Comparison of ENCODE assay signal across 17 cellular contexts in the genomic region with DNA sequence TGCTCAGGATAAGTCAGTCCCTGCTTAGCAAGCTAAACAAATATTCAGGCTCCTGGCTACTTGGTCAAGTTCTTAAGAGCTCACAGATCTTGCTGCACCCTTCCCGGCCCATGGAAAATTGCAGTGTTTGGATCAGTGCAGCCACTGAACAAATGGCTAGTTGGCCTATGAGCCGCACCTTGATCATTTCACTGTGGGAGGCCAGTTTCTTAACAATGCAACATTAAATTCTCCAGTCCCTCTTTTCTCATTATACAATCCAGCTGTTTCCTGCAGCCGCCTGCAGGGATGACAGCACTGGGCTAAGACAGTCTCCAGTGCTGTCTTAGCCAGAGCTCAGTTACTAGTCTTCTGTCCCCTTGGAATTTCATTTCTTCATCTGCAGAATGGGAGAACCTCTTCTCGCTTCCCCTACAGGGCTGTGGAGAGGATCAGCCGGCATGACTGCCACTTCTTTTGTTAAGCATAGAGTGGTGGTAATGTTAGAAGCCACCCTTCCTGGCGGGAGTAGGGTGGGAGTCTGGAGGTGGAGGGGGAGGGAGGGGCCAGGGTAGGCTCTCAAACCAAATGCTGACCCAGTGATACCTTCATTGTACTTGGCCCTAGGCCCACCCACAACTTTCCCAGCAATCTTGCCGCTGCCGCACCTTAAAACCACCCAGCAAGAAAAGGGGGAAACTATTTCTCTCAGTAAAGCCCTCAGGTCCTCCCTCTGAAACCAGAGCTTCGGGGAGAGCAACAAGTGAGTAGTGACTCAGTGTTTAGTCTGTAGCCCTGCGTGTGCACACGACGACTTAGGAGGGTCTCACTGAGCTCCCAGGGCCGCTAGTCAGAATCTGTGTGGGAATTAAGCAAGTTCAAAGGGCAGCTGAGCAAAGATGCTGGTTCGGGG.
DNase-seq lines count a peak whose midpoint lies in the region; ATAC-seq and TF ChIP-seq lines count a peak whose summit lies in the region.
"Had no signal": no experiment of that assay in that cellular context is flagged by ENCODE, and none has a peak within 500 bp of the region (broad histone marks: within the 10 kb centered on the region; RNA-seq: fewer than 3 reads in every experiment).

No MANE protein-coding gene starts in this region.

- H2AK5ac ChIP-seq in IMR-90 (ENCODE audit: low read depth, low read length) = peak overlapping the region; percentile 69; the same call in 1 of the 2 replicates

- no TSS peak for BruUV-seq in IMR-90 (replicated peaks; lab: Mats Ljungman, UMichigan)

- peak; percentile 81 for DNase-seq in IMR-90
- DNase-seq in astrocyte of the cerebellum (ENCODE audit: low read depth) = peak; percentile 23
- peak in 1 of 3 donors; percentile 27 for DNase-seq in right cardiac atrium
- DNase-seq in sciatic nerve (ENCODE audit: low spot score) = peak; percentile 72
- DNase-seq in anterior cingulate cortex (lab: John Stamatoyannopoulos, UW) = no peak
- no peak for DNase-seq in NCI-H1092 treated with DMSO at 0.1 percent for 48 hours (lab: John Stamatoyannopoulos, UW)
- no peak for DNase-seq in gastrocnemius medialis
- no peak for DNase-seq in HK-2 (ENCODE audit: unreplicated experiment)
- DNase-seq: activated CD4-positive, alpha-beta T cell treated with anti-CD3 and anti-CD28 coated beads, Interleukin-2, amount 50 U/mL, for 1 hour; aorta; CD4-positive, CD25-positive, alpha-beta regulatory T cell; NCI-H1417 treated with DMSO at 0.1 percent for 48 hours; NCI-H446; stimulated activated naive CD8-positive, alpha-beta T cell treated with anti-CD3 and anti-CD28 coated beads, Interleukin-15, amount 100 ng/mL, for 72 hours; T-helper 2 cell had no signal

- intact Hi-C loops in IMR-90 (cut with micrococcal nuclease) = loop anchor here (2.0 to 10.0 kb wide), 2 partner anchors 38 to 288 kb away; no protein-coding TSS in a partner anchor
- intact Hi-C loops in right cardiac atrium (cut with DNase I) = no loop called here
- intact Hi-C loops in sciatic nerve (cut with DNase I) = loop anchor here (10.0 kb wide), 1 partner anchor 132 kb away; no protein-coding TSS in a partner anchor
- intact Hi-C loops in gastrocnemius medialis (cut with DNase I; ENCODE audit: low total_unique reads) = no loop called here

- dilution Hi-C loops in IMR-90 (cut with HindIII; ENCODE audit: low sequenced_read_pairs, unreplicated experiment) = no loop called here

- peak overlapping the region; percentile 79 for H3K14ac ChIP-seq in IMR-90 (replicated peaks; ENCODE audit: low read depth, low read length)

- H3K9me3 ChIP-seq in IMR-90 (ENCODE audit: control insufficient read depth, insufficient read depth, low read length) (no peaks in the 10 kb centered on the region), right cardiac atrium (ENCODE audit: control insufficient read depth, low read length) (no peaks in the 10 kb centered on the region), gastrocnemius medialis (no peaks in the 10 kb centered on the region)

- H3K4me2 ChIP-seq in IMR-90 (ENCODE audit: low read depth, low read length) = peak overlapping the region; percentile 16

- H3K9ac ChIP-seq in IMR-90 (ENCODE audit: low read depth, low read length) = no peak overlapping the region

- H3K36me3 ChIP-seq in IMR-90 (ENCODE audit: control insufficient read depth, insufficient read depth, low read length) (no peaks in the 10 kb centered on the region), gastrocnemius medialis (no peaks in the 10 kb centered on the region)

- CTCF ChIA-PET in IMR-90 (lab: Yijun Ruan, JAX) = interaction anchor here (1.0 kb wide), 1 partner anchor 11 kb away, joined by 5 read pairs; no protein-coding TSS in a partner anchor

- peak overlapping the region; percentile 82 for H3K23ac ChIP-seq in IMR-90 (ENCODE audit: low read depth, low read length)

- TF ChIP-seq CTCF in IMR-90 (conservative IDR thresholded peaks at IDR 0.05; ENCODE audit: low read depth, low read length) (no peak), astrocyte of the cerebellum (IDR thresholded peaks at IDR 0.05; ENCODE audit: low read depth, low read length, missing control alignments) (no peak), gastrocnemius medialis (IDR thresholded peaks at IDR 0.05 in 4 of 5, conservative IDR thresholded peaks at IDR 0.05 in 1 of 5) (no peak)

- H2BK5ac ChIP-seq in IMR-90 (ENCODE audit: low read depth, low read length, poor library complexity, severe bottlenecking) = peak overlapping the region; percentile 60

- peak; percentile 32; the same call in 1 of the 2 replicates for TF ChIP-seq RAD21 in IMR-90 (IDR thresholded peaks at IDR 0.05; ENCODE audit: low read length)

- peaks cover 12% of the 10 kb centered on the region for H3K9me1 ChIP-seq in IMR-90 (ENCODE audit: insufficient read depth, low read length)

- H4K20me1 ChIP-seq in IMR-90 (ENCODE audit: insufficient read depth, low read length) = no peaks in the 10 kb centered on the region

- peak overlapping the region; percentile 83 for H4K91ac ChIP-seq in IMR-90 (ENCODE audit: insufficient read depth, low read depth, low read length)

- ATAC-seq in IMR-90 (ENCODE audit: low read depth) (peak; percentile 81), right cardiac atrium (peak; percentile 29 to 55), sciatic nerve (peak; percentile 89), gastrocnemius medialis (no peak)
- ATAC-seq: natural killer cell treated with Interleukin-12 subunit alpha and Interleukin-12 subunit beta and Interleukin-15 and Interleukin-18, amount 100 ng/mL, for 72 hours; Panc1; stimulated activated naive CD8-positive, alpha-beta T cell treated with anti-CD3 and anti-CD28 coated beads, Interleukin-15, amount 100 ng/mL, for 72 hours had no signal

- peaks cover 17% of the 10 kb centered on the region for H3K4me1 ChIP-seq in IMR-90 (ENCODE audit: control insufficient read depth, insufficient read depth, low read length)
- no peaks in the 10 kb centered on the region for H3K4me1 ChIP-seq in right cardiac atrium (ENCODE audit: control insufficient read depth, insufficient read depth, low read length)
- no peaks in the 10 kb centered on the region for H3K4me1 ChIP-seq in gastrocnemius medialis

- H3K27ac ChIP-seq in IMR-90 (ENCODE audit: insufficient read depth, low read length) (no peak overlapping the region; the same call in 1 of the 2 replicates), right cardiac atrium (ENCODE audit: low read length) (no peak overlapping the region), gastrocnemius medialis (no peak overlapping the region)

- peak overlapping the region; percentile 43; the same call in 1 of the 2 replicates for H4K5ac ChIP-seq in IMR-90 (ENCODE audit: low read depth, low read length)

- H3K4me3 ChIP-seq in IMR-90 (ENCODE audit: insufficient read depth, low read depth, low read length) (no peak overlapping the region), astrocyte of the cerebellum (ENCODE audit: low read depth, low read length) (no peak overlapping the region), right cardiac atrium (ENCODE audit: low read length) (no peak overlapping the region), gastrocnemius medialis (no peak overlapping the region)

- H3K27me3 ChIP-seq in IMR-90 (ENCODE audit: control insufficient read depth, insufficient read depth, low read length) (no peaks in the 10 kb centered on the region), right cardiac atrium (ENCODE audit: control insufficient read depth, insufficient read depth) (no peaks in the 10 kb centered on the region), gastrocnemius medialis (no peaks in the 10 kb centered on the region)

- peak overlapping the region; percentile 85 for H3K4ac ChIP-seq in IMR-90 (ENCODE audit: low read depth, low read length)

- peak overlapping the region in 1 of 2 experiments; percentile 66; a peak in 3 of 4 replicates for H4K8ac ChIP-seq in IMR-90 (ENCODE audit: low read depth in 2 of 2, low read length in 2 of 2)

- POLR2A ChIA-PET in IMR-90 (lab: Charles Lee; ENCODE audit: unreplicated experiment) = no interaction called here

- H3K18ac ChIP-seq in IMR-90 (ENCODE audit: low read depth, low read length) = peak overlapping the region; percentile 9

- peak overlapping the region; percentile 76 for H2BK120ac ChIP-seq in IMR-90 (ENCODE audit: low read depth, low read length)

- H2AK9ac ChIP-seq in IMR-90 (replicated peaks; ENCODE audit: low read depth, low read length, poor library complexity) = peak overlapping the region; percentile 66

- WGBS in IMR-90 (ENCODE audit: extremely low coverage in 2 of 2, insufficient read length in 1 of 2), 2 experiments = 0% methylated on average over 1 of the region's 14 CpGs; no CpG with 5 or more reads in 1 of the 2 experiments
- WGBS in right cardiac atrium = 65% methylated on average over 14 of the region's 14 CpGs

- H2AFZ ChIP-seq in IMR-90 (replicated peaks; ENCODE audit: low read length, poor library complexity) = peak overlapping the region; percentile 79

- H2BK20ac ChIP-seq in IMR-90 (ENCODE audit: low read depth, low read length) = peak overlapping the region; percentile 85

- TF ChIP-seq POLR2A in IMR-90 (IDR thresholded peaks at IDR 0.05; ENCODE audit: low read depth, low read length) = no peak
- no peak for TF ChIP-seq POLR2A in gastrocnemius medialis (IDR thresholded peaks at IDR 0.05)

- in situ Hi-C loops in IMR-90 (cut with MboI; ENCODE audit: low sequenced_read_pairs) (no loop called here), astrocyte of the cerebellum (cut with HindIII; ENCODE audit: low sequenced_read_pairs) (no loop called here), gastrocnemius medialis (cut with MboI; ENCODE audit: low sequenced_read_pairs in 4 of 4) (no loop called here)

- H3K79me1 ChIP-seq in IMR-90 (ENCODE audit: low read depth in 1 of 2, low read length in 2 of 2) = no peaks in the 10 kb centered on the region

- H2BK15ac ChIP-seq in IMR-90 (ENCODE audit: low read depth, low read length) = peak overlapping the region; percentile 40; the same call in 2 of the 3 replicates

- H3K56ac ChIP-seq in IMR-90 (ENCODE audit: extremely low read depth, insufficient read depth, low read length) = peak overlapping the region; percentile 38; the same call in 1 of the 2 replicates

TF ChIP-seq in IMR-90, 13 proteins besides CTCF, POLR2A, EP300 and RAD21 (continues in another document):
- TF ChIP-seq, protein P1, sequence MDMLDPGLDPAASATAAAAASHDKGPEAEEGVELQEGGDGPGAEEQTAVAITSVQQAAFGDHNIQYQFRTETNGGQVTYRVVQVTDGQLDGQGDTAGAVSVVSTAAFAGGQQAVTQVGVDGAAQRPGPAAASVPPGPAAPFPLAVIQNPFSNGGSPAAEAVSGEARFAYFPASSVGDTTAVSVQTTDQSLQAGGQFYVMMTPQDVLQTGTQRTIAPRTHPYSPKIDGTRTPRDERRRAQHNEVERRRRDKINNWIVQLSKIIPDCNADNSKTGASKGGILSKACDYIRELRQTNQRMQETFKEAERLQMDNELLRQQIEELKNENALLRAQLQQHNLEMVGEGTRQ (IDR thresholded peaks at IDR 0.05; ENCODE audit: low read depth, low read length) = no peak
- no peak for TF ChIP-seq MXI1 (IDR thresholded peaks at IDR 0.05; ENCODE audit: borderline replicate concordance, low read depth, low read length)
- peak; percentile 16; the same call in 1 of the 2 replicates for TF ChIP-seq CEBPB (IDR thresholded peaks at IDR 0.05; ENCODE audit: low read depth, low read length)
- 0 out of 2 replicates have a peak, but pooled peaks have one; percentile 10 for TF ChIP-seq NFE2L2 (IDR thresholded peaks at IDR 0.05; ENCODE audit: low read depth, low read length)
- peak; percentile 94 for TF ChIP-seq FOS (IDR thresholded peaks at IDR 0.05; ENCODE audit: low read depth, low read length)
- TF ChIP-seq MAFK (IDR thresholded peaks at IDR 0.05; ENCODE audit: low read depth, low read length) = no peak

Comparison
In these comparisons a context has a peak if more than half of its experiments do, and no peak if none do; other contexts are left out.
1. ATAC-seq: peak in IMR-90 (single experiment), right cardiac atrium (2 of 2) and sciatic nerve (single experiment); none in gastrocnemius medialis (0 of 2).
2. DNase-seq: peak in IMR-90 (single experiment), astrocyte of the cerebellum (single experiment) and sciatic nerve (single experiment); none in anterior cingulate cortex (0 of 58), NCI-H1092 treated with DMSO at 0.1 percent for 48 hours (single experiment), gastrocnemius medialis (0 of 2) and HK-2 (single experiment).
3. intact Hi-C loops: an anchor here in IMR-90 (2.0 to 10.0 kb wide) and sciatic nerve (10.0 kb wide); none called in right cardiac atrium and gastrocnemius medialis.